ENCODE assay signal across 1 cellular context in the genomic region with DNA sequence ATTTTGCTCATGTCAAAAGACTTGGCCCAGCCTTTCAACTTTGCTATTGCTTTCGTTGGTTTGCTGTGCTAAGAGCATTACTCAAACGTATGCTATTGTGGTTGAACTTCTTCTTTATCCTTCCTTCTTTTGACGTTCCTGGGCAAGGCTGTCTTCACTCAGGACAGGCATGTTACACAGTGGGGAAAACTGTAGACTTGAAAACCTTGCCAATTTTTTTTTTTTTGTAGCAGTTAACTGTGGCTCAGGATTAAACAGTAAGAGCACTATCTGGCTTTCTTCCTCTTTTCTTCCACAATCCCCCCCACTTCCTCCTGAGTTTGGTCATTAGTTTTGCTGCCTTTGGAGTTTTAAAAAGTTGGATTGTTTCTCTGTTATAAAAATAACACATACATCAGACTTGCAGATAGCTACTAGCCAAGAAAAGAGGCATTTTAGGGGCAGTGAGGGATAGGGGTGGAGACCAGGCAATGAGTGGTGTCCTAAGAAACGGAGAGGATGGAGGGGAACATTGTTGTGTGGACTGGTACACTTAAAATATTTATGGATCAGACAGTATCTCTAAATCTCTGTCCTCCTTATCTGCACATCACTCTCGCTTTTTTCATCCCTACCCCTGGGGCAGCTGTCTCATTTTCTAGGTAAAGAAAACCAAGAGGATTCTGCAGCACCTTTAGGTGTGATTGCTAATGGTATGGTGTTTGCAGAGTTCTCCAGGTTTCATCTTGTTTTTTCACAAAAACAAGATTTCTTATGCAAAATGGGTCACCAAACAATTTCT.
TF ChIP-seq lines count a peak whose summit lies in the region.

No MANE protein-coding gene starts in this region.

TF ChIP-seq in GM12878, 131 proteins besides CTCF, POLR2A, EP300 and RAD21 (continued from another document and continues in another):
- TF ChIP-seq, protein P1, sequence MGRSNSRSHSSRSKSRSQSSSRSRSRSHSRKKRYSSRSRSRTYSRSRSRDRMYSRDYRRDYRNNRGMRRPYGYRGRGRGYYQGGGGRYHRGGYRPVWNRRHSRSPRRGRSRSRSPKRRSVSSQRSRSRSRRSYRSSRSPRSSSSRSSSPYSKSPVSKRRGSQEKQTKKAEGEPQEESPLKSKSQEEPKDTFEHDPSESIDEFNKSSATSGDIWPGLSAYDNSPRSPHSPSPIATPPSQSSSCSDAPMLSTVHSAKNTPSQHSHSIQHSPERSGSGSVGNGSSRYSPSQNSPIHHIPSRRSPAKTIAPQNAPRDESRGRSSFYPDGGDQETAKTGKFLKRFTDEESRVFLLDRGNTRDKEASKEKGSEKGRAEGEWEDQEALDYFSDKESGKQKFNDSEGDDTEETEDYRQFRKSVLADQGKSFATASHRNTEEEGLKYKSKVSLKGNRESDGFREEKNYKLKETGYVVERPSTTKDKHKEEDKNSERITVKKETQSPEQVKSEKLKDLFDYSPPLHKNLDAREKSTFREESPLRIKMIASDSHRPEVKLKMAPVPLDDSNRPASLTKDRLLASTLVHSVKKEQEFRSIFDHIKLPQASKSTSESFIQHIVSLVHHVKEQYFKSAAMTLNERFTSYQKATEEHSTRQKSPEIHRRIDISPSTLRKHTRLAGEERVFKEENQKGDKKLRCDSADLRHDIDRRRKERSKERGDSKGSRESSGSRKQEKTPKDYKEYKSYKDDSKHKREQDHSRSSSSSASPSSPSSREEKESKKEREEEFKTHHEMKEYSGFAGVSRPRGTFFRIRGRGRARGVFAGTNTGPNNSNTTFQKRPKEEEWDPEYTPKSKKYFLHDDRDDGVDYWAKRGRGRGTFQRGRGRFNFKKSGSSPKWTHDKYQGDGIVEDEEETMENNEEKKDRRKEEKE (IDR thresholded peaks at IDR 0.05) = no peak
- peak; percentile 45; the same call in 1 of the 2 replicates for TF ChIP-seq ZNF384 (IDR thresholded peaks at IDR 0.05; ENCODE audit: borderline replicate concordance, low read depth, low read length)
- no peak for TF ChIP-seq SRF (IDR thresholded peaks at IDR 0.05; ENCODE audit: low read depth in 2 of 2, low read length in 2 of 2)
- TF ChIP-seq PAX8 (IDR thresholded peaks at IDR 0.05) = no peak
- no peak for TF ChIP-seq TCF3 (IDR thresholded peaks at IDR 0.05; ENCODE audit: borderline replicate concordance, insufficient read depth, low read depth, low read length)
- TF ChIP-seq PML (IDR thresholded peaks at IDR 0.05; ENCODE audit: low read length) = no peak
- no peak for TF ChIP-seq FOXM1 (IDR thresholded peaks at IDR 0.05; ENCODE audit: low read depth, low read length)
- no peak for TF ChIP-seq MXI1 (IDR thresholded peaks at IDR 0.05; ENCODE audit: low read depth, low read length)
- no peak for TF ChIP-seq PAX5 (IDR thresholded peaks at IDR 0.05; ENCODE audit: borderline replicate concordance, low read depth, low read length)
- peak; percentile 30; the same call in 1 of the 2 replicates for TF ChIP-seq SPI1 (IDR thresholded peaks at IDR 0.05; ENCODE audit: borderline replicate concordance, insufficient read depth, low read depth, low read length)
- TF ChIP-seq GABPA (IDR thresholded peaks at IDR 0.05; ENCODE audit: low read depth) = no peak
- TF ChIP-seq CREM (IDR thresholded peaks at IDR 0.05; ENCODE audit: low read depth) = no peak
- TF ChIP-seq, protein P2, sequence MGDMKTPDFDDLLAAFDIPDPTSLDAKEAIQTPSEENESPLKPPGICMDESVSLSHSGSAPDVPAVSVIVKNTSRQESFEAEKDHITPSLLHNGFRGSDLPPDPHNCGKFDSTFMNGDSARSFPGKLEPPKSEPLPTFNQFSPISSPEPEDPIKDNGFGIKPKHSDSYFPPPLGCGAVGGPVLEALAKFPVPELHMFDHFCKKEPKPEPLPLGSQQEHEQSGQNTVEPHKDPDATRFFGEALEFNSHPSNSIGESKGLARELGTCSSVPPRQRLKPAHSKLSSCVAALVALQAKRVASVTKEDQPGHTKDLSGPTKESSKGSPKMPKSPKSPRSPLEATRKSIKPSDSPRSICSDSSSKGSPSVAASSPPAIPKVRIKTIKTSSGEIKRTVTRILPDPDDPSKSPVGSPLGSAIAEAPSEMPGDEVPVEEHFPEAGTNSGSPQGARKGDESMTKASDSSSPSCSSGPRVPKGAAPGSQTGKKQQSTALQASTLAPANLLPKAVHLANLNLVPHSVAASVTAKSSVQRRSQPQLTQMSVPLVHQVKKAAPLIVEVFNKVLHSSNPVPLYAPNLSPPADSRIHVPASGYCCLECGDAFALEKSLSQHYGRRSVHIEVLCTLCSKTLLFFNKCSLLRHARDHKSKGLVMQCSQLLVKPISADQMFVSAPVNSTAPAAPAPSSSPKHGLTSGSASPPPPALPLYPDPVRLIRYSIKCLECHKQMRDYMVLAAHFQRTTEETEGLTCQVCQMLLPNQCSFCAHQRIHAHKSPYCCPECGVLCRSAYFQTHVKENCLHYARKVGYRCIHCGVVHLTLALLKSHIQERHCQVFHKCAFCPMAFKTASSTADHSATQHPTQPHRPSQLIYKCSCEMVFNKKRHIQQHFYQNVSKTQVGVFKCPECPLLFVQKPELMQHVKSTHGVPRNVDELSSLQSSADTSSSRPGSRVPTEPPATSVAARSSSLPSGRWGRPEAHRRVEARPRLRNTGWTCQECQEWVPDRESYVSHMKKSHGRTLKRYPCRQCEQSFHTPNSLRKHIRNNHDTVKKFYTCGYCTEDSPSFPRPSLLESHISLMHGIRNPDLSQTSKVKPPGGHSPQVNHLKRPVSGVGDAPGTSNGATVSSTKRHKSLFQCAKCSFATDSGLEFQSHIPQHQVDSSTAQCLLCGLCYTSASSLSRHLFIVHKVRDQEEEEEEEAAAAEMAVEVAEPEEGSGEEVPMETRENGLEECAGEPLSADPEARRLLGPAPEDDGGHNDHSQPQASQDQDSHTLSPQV (IDR thresholded peaks at IDR 0.05) = no peak
- TF ChIP-seq YY1 (IDR thresholded peaks at IDR 0.05; ENCODE audit: low read depth, low read length) = no peak
- no peak for TF ChIP-seq MTA3 (IDR thresholded peaks at IDR 0.05; ENCODE audit: borderline replicate concordance, low read length)
- TF ChIP-seq HDAC2 (IDR thresholded peaks at IDR 0.05) = no peak
- no peak for TF ChIP-seq STAT1 (conservative IDR thresholded peaks at IDR 0.05)
- TF ChIP-seq, protein P3, sequence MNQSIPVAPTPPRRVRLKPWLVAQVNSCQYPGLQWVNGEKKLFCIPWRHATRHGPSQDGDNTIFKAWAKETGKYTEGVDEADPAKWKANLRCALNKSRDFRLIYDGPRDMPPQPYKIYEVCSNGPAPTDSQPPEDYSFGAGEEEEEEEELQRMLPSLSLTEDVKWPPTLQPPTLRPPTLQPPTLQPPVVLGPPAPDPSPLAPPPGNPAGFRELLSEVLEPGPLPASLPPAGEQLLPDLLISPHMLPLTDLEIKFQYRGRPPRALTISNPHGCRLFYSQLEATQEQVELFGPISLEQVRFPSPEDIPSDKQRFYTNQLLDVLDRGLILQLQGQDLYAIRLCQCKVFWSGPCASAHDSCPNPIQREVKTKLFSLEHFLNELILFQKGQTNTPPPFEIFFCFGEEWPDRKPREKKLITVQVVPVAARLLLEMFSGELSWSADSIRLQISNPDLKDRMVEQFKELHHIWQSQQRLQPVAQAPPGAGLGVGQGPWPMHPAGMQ (IDR thresholded peaks at IDR 0.05; ENCODE audit: borderline replicate concordance) = no peak
- no peak for TF ChIP-seq MYC (IDR thresholded peaks at IDR 0.05; ENCODE audit: insufficient read depth, insufficient read length, insufficient replicate concordance, low read length, severe bottlenecking)
- no peak for TF ChIP-seq ZNF207 (IDR thresholded peaks at IDR 0.05; ENCODE audit: borderline replicate concordance)
- TF ChIP-seq TCF12 (IDR thresholded peaks at IDR 0.05; ENCODE audit: low read depth, low read length) = no peak
- no peak for TF ChIP-seq HCFC1 (IDR thresholded peaks at IDR 0.05; ENCODE audit: low read length)
- TF ChIP-seq CEBPB (IDR thresholded peaks at IDR 0.05; ENCODE audit: borderline replicate concordance in 1 of 2, low read depth in 2 of 2, low read length in 2 of 2) = no peak
- no peak; the same call in 1 of the 2 replicates for TF ChIP-seq DPF2 (IDR thresholded peaks at IDR 0.05)
- no peak for TF ChIP-seq BRCA1 (IDR thresholded peaks at IDR 0.05; ENCODE audit: low read depth, low read length)
- no peak for TF ChIP-seq SIX5 (IDR thresholded peaks at IDR 0.05; ENCODE audit: low read depth, low read length, severe bottlenecking)
- TF ChIP-seq EZH2 (IDR thresholded peaks at IDR 0.05; ENCODE audit: borderline replicate concordance, control insufficient read depth, low read depth, low read length) = no peak
- TF ChIP-seq ASH2L (IDR thresholded peaks at IDR 0.05; ENCODE audit: borderline replicate concordance, low read depth) = no peak
- no peak for TF ChIP-seq GATAD2B (conservative IDR thresholded peaks at IDR 0.05; ENCODE audit: low read depth)
- TF ChIP-seq, protein P4, sequence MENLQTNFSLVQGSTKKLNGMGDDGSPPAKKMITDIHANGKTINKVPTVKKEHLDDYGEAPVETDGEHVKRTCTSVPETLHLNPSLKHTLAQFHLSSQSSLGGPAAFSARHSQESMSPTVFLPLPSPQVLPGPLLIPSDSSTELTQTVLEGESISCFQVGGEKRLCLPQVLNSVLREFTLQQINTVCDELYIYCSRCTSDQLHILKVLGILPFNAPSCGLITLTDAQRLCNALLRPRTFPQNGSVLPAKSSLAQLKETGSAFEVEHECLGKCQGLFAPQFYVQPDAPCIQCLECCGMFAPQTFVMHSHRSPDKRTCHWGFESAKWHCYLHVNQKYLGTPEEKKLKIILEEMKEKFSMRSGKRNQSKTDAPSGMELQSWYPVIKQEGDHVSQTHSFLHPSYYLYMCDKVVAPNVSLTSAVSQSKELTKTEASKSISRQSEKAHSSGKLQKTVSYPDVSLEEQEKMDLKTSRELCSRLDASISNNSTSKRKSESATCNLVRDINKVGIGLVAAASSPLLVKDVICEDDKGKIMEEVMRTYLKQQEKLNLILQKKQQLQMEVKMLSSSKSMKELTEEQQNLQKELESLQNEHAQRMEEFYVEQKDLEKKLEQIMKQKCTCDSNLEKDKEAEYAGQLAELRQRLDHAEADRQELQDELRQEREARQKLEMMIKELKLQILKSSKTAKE (IDR thresholded peaks at IDR 0.05; ENCODE audit: low read depth, poor library complexity, severe bottlenecking) = peak; percentile 25
- peak; percentile 81 to 85 for TF ChIP-seq IKZF2 (IDR thresholded peaks at IDR 0.05)
- no peak for TF ChIP-seq TCF7 (IDR thresholded peaks at IDR 0.05; ENCODE audit: borderline replicate concordance)
- no peak for TF ChIP-seq CREB1 (IDR thresholded peaks at IDR 0.05; ENCODE audit: low read depth)
- TF ChIP-seq, protein P5, sequence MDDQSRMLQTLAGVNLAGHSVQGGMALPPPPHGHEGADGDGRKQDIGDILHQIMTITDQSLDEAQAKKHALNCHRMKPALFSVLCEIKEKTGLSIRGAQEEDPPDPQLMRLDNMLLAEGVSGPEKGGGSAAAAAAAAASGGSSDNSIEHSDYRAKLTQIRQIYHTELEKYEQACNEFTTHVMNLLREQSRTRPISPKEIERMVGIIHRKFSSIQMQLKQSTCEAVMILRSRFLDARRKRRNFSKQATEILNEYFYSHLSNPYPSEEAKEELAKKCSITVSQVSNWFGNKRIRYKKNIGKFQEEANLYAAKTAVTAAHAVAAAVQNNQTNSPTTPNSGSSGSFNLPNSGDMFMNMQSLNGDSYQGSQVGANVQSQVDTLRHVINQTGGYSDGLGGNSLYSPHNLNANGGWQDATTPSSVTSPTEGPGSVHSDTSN (IDR thresholded peaks at IDR 0.05; ENCODE audit: insufficient replicate concordance, low read depth, low read length) = no peak
- TF ChIP-seq SMAD1 (IDR thresholded peaks at IDR 0.05; ENCODE audit: low read depth, partially characterized antibody) = no peak
- no peak for TF ChIP-seq WRNIP1 (IDR thresholded peaks at IDR 0.05; ENCODE audit: borderline replicate concordance, low read depth, low read length)
- no peak for TF ChIP-seq NFXL1 (IDR thresholded peaks at IDR 0.05; ENCODE audit: borderline replicate concordance)
- no peak for TF ChIP-seq CHD4 (IDR thresholded peaks at IDR 0.05)
- TF ChIP-seq, protein P6, sequence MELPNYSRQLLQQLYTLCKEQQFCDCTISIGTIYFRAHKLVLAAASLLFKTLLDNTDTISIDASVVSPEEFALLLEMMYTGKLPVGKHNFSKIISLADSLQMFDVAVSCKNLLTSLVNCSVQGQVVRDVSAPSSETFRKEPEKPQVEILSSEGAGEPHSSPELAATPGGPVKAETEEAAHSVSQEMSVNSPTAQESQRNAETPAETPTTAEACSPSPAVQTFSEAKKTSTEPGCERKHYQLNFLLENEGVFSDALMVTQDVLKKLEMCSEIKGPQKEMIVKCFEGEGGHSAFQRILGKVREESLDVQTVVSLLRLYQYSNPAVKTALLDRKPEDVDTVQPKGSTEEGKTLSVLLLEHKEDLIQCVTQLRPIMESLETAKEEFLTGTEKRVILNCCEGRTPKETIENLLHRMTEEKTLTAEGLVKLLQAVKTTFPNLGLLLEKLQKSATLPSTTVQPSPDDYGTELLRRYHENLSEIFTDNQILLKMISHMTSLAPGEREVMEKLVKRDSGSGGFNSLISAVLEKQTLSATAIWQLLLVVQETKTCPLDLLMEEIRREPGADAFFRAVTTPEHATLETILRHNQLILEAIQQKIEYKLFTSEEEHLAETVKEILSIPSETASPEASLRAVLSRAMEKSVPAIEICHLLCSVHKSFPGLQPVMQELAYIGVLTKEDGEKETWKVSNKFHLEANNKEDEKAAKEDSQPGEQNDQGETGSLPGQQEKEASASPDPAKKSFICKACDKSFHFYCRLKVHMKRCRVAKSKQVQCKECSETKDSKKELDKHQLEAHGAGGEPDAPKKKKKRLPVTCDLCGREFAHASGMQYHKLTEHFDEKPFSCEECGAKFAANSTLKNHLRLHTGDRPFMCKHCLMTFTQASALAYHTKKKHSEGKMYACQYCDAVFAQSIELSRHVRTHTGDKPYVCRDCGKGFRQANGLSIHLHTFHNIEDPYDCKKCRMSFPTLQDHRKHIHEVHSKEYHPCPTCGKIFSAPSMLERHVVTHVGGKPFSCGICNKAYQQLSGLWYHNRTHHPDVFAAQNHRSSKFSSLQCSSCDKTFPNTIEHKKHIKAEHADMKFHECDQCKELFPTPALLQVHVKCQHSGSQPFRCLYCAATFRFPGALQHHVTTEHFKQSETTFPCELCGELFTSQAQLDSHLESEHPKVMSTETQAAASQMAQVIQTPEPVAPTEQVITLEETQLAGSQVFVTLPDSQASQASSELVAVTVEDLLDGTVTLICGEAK (IDR thresholded peaks at IDR 0.05; ENCODE audit: borderline replicate concordance) = no peak
- no peak for TF ChIP-seq HDGF (IDR thresholded peaks at IDR 0.05)
- TF ChIP-seq RAD51 (IDR thresholded peaks at IDR 0.05) = no peak
- TF ChIP-seq NFIC (IDR thresholded peaks at IDR 0.05; ENCODE audit: low read depth, low read length) = no peak
- TF ChIP-seq MEF2B (IDR thresholded peaks at IDR 0.05; ENCODE audit: partially characterized antibody, poor library complexity, severe bottlenecking) = no peak
